Comparison of ENCODE assay signal across 8 cellular contexts in the genomic region with DNA sequence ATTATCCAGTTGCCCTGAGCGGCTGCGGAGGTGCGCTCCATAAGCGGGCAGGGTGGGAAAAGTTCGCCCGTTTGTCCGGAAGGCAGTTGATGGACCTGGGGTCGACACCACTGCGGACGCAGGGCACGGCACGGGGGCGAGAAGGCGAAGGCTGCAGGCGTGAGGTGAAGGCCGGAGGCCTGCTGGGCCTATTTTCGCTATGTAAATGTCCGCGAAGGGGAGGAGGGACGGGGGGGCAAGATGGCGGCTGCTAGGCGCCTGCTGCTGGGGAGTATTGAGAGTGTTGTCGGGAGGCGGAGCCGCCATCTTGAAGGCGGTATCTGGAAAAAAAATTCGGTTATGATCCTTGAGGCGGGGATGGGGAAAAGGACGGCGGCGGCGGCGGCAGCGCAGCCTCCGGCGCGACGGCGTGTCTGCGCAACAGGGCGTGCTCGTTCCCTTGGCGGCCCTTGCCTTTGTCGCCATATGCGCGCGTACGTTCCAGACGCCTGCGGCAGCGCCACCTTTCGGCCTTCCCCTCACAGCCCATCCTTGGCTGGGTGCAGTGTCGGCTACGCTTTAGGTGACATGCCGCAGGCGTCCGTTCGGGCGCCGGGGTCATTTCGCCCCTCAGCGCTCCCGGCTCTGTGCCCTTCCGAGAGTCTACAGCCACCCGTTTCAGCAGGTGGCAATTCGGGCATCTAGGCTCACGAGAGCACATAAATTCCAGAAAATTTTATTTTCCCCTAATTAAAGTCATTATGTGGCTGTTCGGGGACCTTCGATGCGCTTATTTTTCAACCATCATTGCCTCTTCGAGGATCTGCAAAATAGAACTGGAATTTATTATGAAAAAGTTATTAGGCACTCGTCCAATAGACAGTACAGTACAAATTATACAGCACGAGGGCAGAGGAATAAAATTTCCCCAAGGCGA. TPM values are rescaled to one million over a fixed set of nuclear protein-coding genes. Genes with fewer than 3 reads are reported as not detected.
DNase-seq lines count a peak whose midpoint lies in the region; ATAC-seq and TF ChIP-seq lines count a peak whose summit lies in the region.

No MANE protein-coding gene starts in this region.

- H3K4me1 Mint-ChIP-seq in activated CD4-positive, alpha-beta T cell treated with anti-CD3 and anti-CD28 coated beads, Interleukin-2, amount 10 ng/mL, durations not matched to agents 7 days and 5 days = peaks cover 32% of the 10 kb centered on the region
- no peaks in the 10 kb centered on the region for H3K4me1 Mint-ChIP-seq in neural progenitor cell

- peak overlapping the region; percentile 79 for H3K4me3 Mint-ChIP-seq in activated CD4-positive, alpha-beta T cell treated with anti-CD3 and anti-CD28 coated beads, Interleukin-2, amount 10 ng/mL, durations not matched to agents 7 days and 5 days
- H3K4me3 Mint-ChIP-seq in neural progenitor cell = no peak overlapping the region

- H3F3A ChIP-seq in neural progenitor cell (ENCODE audit: low read depth) = no peaks in the 10 kb centered on the region

- DNase-seq in HT1080 (ENCODE audit: low read depth) (peak; percentile 94), foreskin melanocyte (peak; percentile 76), NCI-H1417 (lab: John Stamatoyannopoulos, UW) (no peak), NCI-H1694 treated with DMSO at 0.1 percent for 48 hours (lab: John Stamatoyannopoulos, UW) (no peak), neural progenitor cell (ENCODE audit: low spot score) (no peak)
- DNase-seq in activated CD4-positive, alpha-beta T cell treated with anti-CD3 and anti-CD28 coated beads, Interleukin-2, amount 10 ng/mL, durations not matched to agents 7 days and 5 days = peak; percentile 86
- DNase-seq in stimulated activated CD4-positive, alpha-beta T cell treated with anti-CD3 and anti-CD28 coated beads, Interleukin-15, amount 100 ng/mL, for 1 hour (ENCODE audit: low read depth in 1 of 2, low spot score in 1 of 2) = peak; percentile 71

- H3K27me3 Mint-ChIP-seq in activated CD4-positive, alpha-beta T cell treated with anti-CD3 and anti-CD28 coated beads, Interleukin-2, amount 10 ng/mL, durations not matched to agents 7 days and 5 days = no peaks in the 10 kb centered on the region
- H3K27me3 Mint-ChIP-seq in neural progenitor cell (ENCODE audit: insufficient read depth, low read depth) = no peaks in the 10 kb centered on the region

- H3K9me3 Mint-ChIP-seq in activated CD4-positive, alpha-beta T cell treated with anti-CD3 and anti-CD28 coated beads, Interleukin-2, amount 10 ng/mL, durations not matched to agents 7 days and 5 days = no peaks in the 10 kb centered on the region
- H3K9me3 Mint-ChIP-seq in neural progenitor cell = no peaks in the 10 kb centered on the region

- peak overlapping the region; percentile 99 for H3K27ac Mint-ChIP-seq in activated CD4-positive, alpha-beta T cell treated with anti-CD3 and anti-CD28 coated beads, Interleukin-2, amount 10 ng/mL, durations not matched to agents 7 days and 5 days
- H3K27ac Mint-ChIP-seq in neural progenitor cell = no peak overlapping the region

- no peak overlapping the region for H3K4me2 ChIP-seq in neural progenitor cell

- H3K9ac ChIP-seq in neural progenitor cell = no peak overlapping the region

- ATAC-seq in GM18519 (IDR thresholded peaks at IDR 0.05; ENCODE audit: low FRiP score, unreplicated experiment) = peak; percentile 54

- H3K79me2 ChIP-seq in neural progenitor cell (ENCODE audit: low read depth) = no peaks in the 10 kb centered on the region

- no peak overlapping the region for H3K27ac ChIP-seq in neural progenitor cell

- peaks cover 17% of the 10 kb centered on the region for H3K36me3 Mint-ChIP-seq in activated CD4-positive, alpha-beta T cell treated with anti-CD3 and anti-CD28 coated beads, Interleukin-2, amount 10 ng/mL, durations not matched to agents 7 days and 5 days (ENCODE audit: low read depth)
- H3K36me3 Mint-ChIP-seq in neural progenitor cell = no peaks in the 10 kb centered on the region

- H2AFZ ChIP-seq in neural progenitor cell (replicated peaks) = no peak overlapping the region

- no peaks in the 10 kb centered on the region for H3K27me3 ChIP-seq in neural progenitor cell

- no peak overlapping the region for H3K4me3 ChIP-seq in neural progenitor cell

- POLR2A ChIA-PET in activated CD4-positive, alpha-beta T cell treated with anti-CD3 and anti-CD28 coated beads, Interleukin-2, amount 10 ng/mL, durations not matched to agents 7 days and 5 days (lab: Charles Lee) = interaction anchor here (0.5 to 0.8 kb wide), 2 partner anchors 85 to 109 kb away, joined by 3 to 5 read pairs; no protein-coding TSS in a partner anchor

- no peaks in the 10 kb centered on the region for H3K36me3 ChIP-seq in neural progenitor cell

- no peak for TF ChIP-seq CTCF in neural progenitor cell (IDR thresholded peaks at IDR 0.05)

- CTCF ChIA-PET in activated CD4-positive, alpha-beta T cell treated with anti-CD3 and anti-CD28 coated beads, Interleukin-2, amount 10 ng/mL, durations not matched to agents 7 days and 5 days (lab: Charles Lee) = no interaction called here

- H3K4me1 ChIP-seq in neural progenitor cell = no peaks in the 10 kb centered on the region

- no peaks in the 10 kb centered on the region for H3K9me3 ChIP-seq in neural progenitor cell (ENCODE audit: low read depth)

- no peaks in the 10 kb centered on the region for H4K20me1 ChIP-seq in neural progenitor cell (ENCODE audit: low read depth)

RNA-seq across cellular contexts. Expression of gene ZFY, which starts 0.7 kb away (rescaled TPM):
- total RNA-seq in HT1080 (2014; rRNA removed; shearing (Covaris generic)) = 7.5 and 12.4 TPM in 2 replicates
- 4.0 and 6.7 TPM in 2 replicates for polyA plus RNA-seq in HT1080 (2015; cell fraction: cytosol; rRNA removed)
- 8.3 and 8.7 TPM in 2 replicates for polyA plus RNA-seq in HT1080 (2015; cell fraction: nucleus; rRNA removed)
- total RNA-seq in activated CD4-positive, alpha-beta T cell treated with anti-CD3 and anti-CD28 coated beads, Interleukin-2, amount 10 ng/mL, durations not matched to agents 7 days and 5 days = 10 to 100 TPM; 14.9 to 18.8 TPM
- not detected in 2 replicates for total RNA-seq in neural progenitor cell (ENCODE audit: low replicate concordance)

Comparison
In these comparisons a context has a peak if more than half of its experiments do, and no peak if none do; other contexts are left out.
1. DNase-seq: peak in HT1080 (single experiment), activated CD4-positive, alpha-beta T cell treated with anti-CD3 and anti-CD28 coated beads, Interleukin-2, amount 10 ng/mL, durations not matched to agents 7 days and 5 days (single experiment), foreskin melanocyte (single experiment) and stimulated activated CD4-positive, alpha-beta T cell treated with anti-CD3 and anti-CD28 coated beads, Interleukin-15, amount 100 ng/mL, for 1 hour (2 of 2); none in NCI-H1417 (0 of 3), NCI-H1694 treated with DMSO at 0.1 percent for 48 hours (single experiment) and neural progenitor cell (single experiment).